In genomic region chr12:74722709-74723108, GRCh38 we compare ENCODE assay signal across 1 cellular context.
TF ChIP-seq lines count a peak whose summit lies in the region.

No MANE protein-coding gene starts in this region.

TF ChIP-seq in HepG2, 621 proteins besides CTCF, POLR2A, EP300 and RAD21 (continued from another document):
- no peak for TF ChIP-seq BCL3 (CRISPR knock-in tag; IDR thresholded peaks at IDR 0.05)
